16 cellular contexts compared by ENCODE assay signal in the genomic region with DNA sequence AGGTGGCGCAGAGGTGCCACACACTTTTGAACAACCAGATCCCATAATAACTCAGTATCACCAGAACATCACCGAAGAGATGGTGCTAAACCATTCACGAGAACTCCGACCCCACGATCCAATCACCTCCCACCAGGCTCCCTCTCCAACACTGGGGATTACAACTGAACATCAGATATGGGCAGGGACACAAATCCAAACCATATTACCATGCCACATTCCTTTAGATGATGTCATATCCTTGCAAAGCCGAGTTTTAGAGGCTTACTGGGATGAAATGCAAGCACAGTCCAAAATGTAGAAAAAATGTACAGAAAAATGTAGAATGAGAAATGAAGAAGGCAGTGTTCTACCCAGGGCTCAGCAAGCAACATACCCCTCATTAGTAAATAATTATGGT.
DNase-seq lines count a peak whose midpoint lies in the region; ATAC-seq and TF ChIP-seq lines count a peak whose summit lies in the region.
"Had no signal": no experiment of that assay in that cellular context is flagged by ENCODE, and none has a peak within 500 bp of the region (broad histone marks: within the 10 kb centered on the region; RNA-seq: fewer than 3 reads in every experiment).

No MANE protein-coding gene starts in this region.

- H3K9ac ChIP-seq in neural cell (ENCODE audit: low read length) = no peak overlapping the region

- H3K4me1 ChIP-seq in CD8-positive, alpha-beta memory T cell (ENCODE audit: insufficient read depth, low read length) = no peaks in the 10 kb centered on the region

- H3K4me1 Mint-ChIP-seq in activated CD8-positive, alpha-beta memory T cell treated with anti-CD3 and anti-CD28 coated beads, Interleukin-2, amount 10 ng/mL, durations not matched to agents 7 days and 5 days = no peaks in the 10 kb centered on the region
- no peaks in the 10 kb centered on the region for H3K4me1 Mint-ChIP-seq in stimulated activated naive B cell treated with anti-CD40 and anti-IgM and Interleukin-4, amounts not matched to agents 10 μg/mL and 1 μg/mL and 100 μg/mL, for 72 hours
- no peaks in the 10 kb centered on the region for H3K4me1 Mint-ChIP-seq in CD8-positive, alpha-beta memory T cell

- no peaks in the 10 kb centered on the region for H3K36me3 Mint-ChIP-seq in activated CD8-positive, alpha-beta memory T cell treated with anti-CD3 and anti-CD28 coated beads, Interleukin-2, amount 10 ng/mL, durations not matched to agents 7 days and 5 days
- peaks cover 0 to 1% of the 10 kb centered on the region in 2 donors for H3K36me3 Mint-ChIP-seq in stimulated activated naive B cell treated with anti-CD40 and anti-IgM and Interleukin-4, amounts not matched to agents 10 μg/mL and 1 μg/mL and 100 μg/mL, for 72 hours
- H3K36me3 Mint-ChIP-seq in CD8-positive, alpha-beta memory T cell = no peaks in the 10 kb centered on the region

- H3K27me3 ChIP-seq in BJ (ENCODE audit: control insufficient read depth, insufficient read depth, low read length) (no peaks in the 10 kb centered on the region), neural cell (ENCODE audit: insufficient read depth, low read depth, low read length) (no peaks in the 10 kb centered on the region)
- H3K27me3 ChIP-seq in CD8-positive, alpha-beta memory T cell (ENCODE audit: insufficient read depth, low read length, poor library complexity, severe bottlenecking) = no peaks in the 10 kb centered on the region
- H3K27me3 ChIP-seq: right atrium auricular region, tibial artery had no signal

- no peaks in the 10 kb centered on the region for H3K9me3 ChIP-seq in neural cell (ENCODE audit: low read length)
- no peaks in the 10 kb centered on the region for H3K9me3 ChIP-seq in CD8-positive, alpha-beta memory T cell (ENCODE audit: low read length)
- H3K9me3 ChIP-seq: tibial artery had no signal

- no peaks in the 10 kb centered on the region for H3K79me2 ChIP-seq in neural cell (replicated peaks; ENCODE audit: insufficient read depth, low read length)

- no peak overlapping the region for H3K4me3 ChIP-seq in BJ (ENCODE audit: low read depth, low read length)
- H3K4me3 ChIP-seq in neural cell (ENCODE audit: low read length) = no peak overlapping the region
- no peak overlapping the region for H3K4me3 ChIP-seq in CD8-positive, alpha-beta memory T cell (ENCODE audit: low read length)
- H3K4me3 ChIP-seq: lung, right atrium auricular region, tibial artery had no signal

- H3K4me2 ChIP-seq in neural cell (ENCODE audit: low read length) = no peak overlapping the region

- H3K27ac ChIP-seq in neural cell (ENCODE audit: low read length) = peak overlapping the region; percentile 82
- no peak overlapping the region for H3K27ac ChIP-seq in CD8-positive, alpha-beta memory T cell (ENCODE audit: low read depth, low read length)
- H3K27ac ChIP-seq: right atrium auricular region, tibial artery had no signal

- H3K36me3 ChIP-seq in BJ (ENCODE audit: control insufficient read depth, insufficient read depth, low read length) (no peaks in the 10 kb centered on the region; the same call in 1 of the 2 replicates), neural cell (ENCODE audit: insufficient read depth, low read length) (no peaks in the 10 kb centered on the region)
- H3K36me3 ChIP-seq in CD8-positive, alpha-beta memory T cell (ENCODE audit: insufficient read depth, low read length) = no peaks in the 10 kb centered on the region
- H3K36me3 ChIP-seq: right atrium auricular region, tibial artery had no signal

- TF ChIP-seq CTCF in BJ (IDR thresholded peaks at IDR 0.05; ENCODE audit: insufficient read depth, low read depth, low read length) (no peak), neural cell (IDR thresholded peaks at IDR 0.05; ENCODE audit: poor library complexity, severe bottlenecking) (no peak)

- H3K4me3 Mint-ChIP-seq in activated CD8-positive, alpha-beta memory T cell treated with anti-CD3 and anti-CD28 coated beads, Interleukin-2, amount 10 ng/mL, durations not matched to agents 7 days and 5 days = no peak overlapping the region
- no peak overlapping the region for H3K4me3 Mint-ChIP-seq in stimulated activated naive B cell treated with anti-CD40 and anti-IgM and Interleukin-4, amounts not matched to agents 10 μg/mL and 1 μg/mL and 100 μg/mL, for 72 hours
- H3K4me3 Mint-ChIP-seq in CD8-positive, alpha-beta memory T cell = no peak overlapping the region

- H3K27me3 Mint-ChIP-seq in activated CD8-positive, alpha-beta memory T cell treated with anti-CD3 and anti-CD28 coated beads, Interleukin-2, amount 10 ng/mL, durations not matched to agents 7 days and 5 days = peaks cover 22% of the 10 kb centered on the region
- H3K27me3 Mint-ChIP-seq in stimulated activated naive B cell treated with anti-CD40 and anti-IgM and Interleukin-4, amounts not matched to agents 10 μg/mL and 1 μg/mL and 100 μg/mL, for 72 hours = no peaks in the 10 kb centered on the region
- H3K27me3 Mint-ChIP-seq in CD8-positive, alpha-beta memory T cell = peaks cover 7 to 52% of the 10 kb centered on the region in 2 donors

- H2AFZ ChIP-seq in neural cell (ENCODE audit: low read depth, low read length) = no peak overlapping the region

- H4K20me1 ChIP-seq in neural cell (ENCODE audit: insufficient read depth) = no peaks in the 10 kb centered on the region

- no peak for ATAC-seq in activated CD8-positive, alpha-beta memory T cell treated with anti-CD3 and anti-CD28 coated beads, Interleukin-2, amount 10 ng/mL, durations not matched to agents 7 days and 5 days
- ATAC-seq in stimulated activated naive B cell treated with anti-CD40 and anti-IgM and Interleukin-4, amounts not matched to agents 10 μg/mL and 1 μg/mL and 100 μg/mL, for 72 hours (replicated peaks) = no peak

- H3K9me3 Mint-ChIP-seq in activated CD8-positive, alpha-beta memory T cell treated with anti-CD3 and anti-CD28 coated beads, Interleukin-2, amount 10 ng/mL, durations not matched to agents 7 days and 5 days (ENCODE audit: low read depth) = no peaks in the 10 kb centered on the region
- H3K9me3 Mint-ChIP-seq in stimulated activated naive B cell treated with anti-CD40 and anti-IgM and Interleukin-4, amounts not matched to agents 10 μg/mL and 1 μg/mL and 100 μg/mL, for 72 hours = peaks cover 0 to 6% of the 10 kb centered on the region in 2 donors
- H3K9me3 Mint-ChIP-seq in CD8-positive, alpha-beta memory T cell = peaks cover 0 to 2% (median 0%) of the 10 kb centered on the region in 5 donors

- H3K9me2 ChIP-seq in neural cell (ENCODE audit: insufficient read depth, low read length) = no peaks in the 10 kb centered on the region

- CTCF ChIA-PET in BJ (lab: Yijun Ruan, JAX) = no interaction called here
- CTCF ChIA-PET in activated CD8-positive, alpha-beta memory T cell treated with anti-CD3 and anti-CD28 coated beads, Interleukin-2, amount 10 ng/mL, durations not matched to agents 7 days and 5 days (lab: Charles Lee) = no interaction called here
- CTCF ChIA-PET in CD8-positive, alpha-beta memory T cell (lab: Charles Lee) = no interaction called here

- POLR2A ChIA-PET in BJ (lab: Charles Lee) = no interaction called here
- POLR2A ChIA-PET in CD8-positive, alpha-beta memory T cell (lab: Charles Lee) = no interaction called here

- TF ChIP-seq EP300 in neural cell (conservative IDR thresholded peaks at IDR 0.05; ENCODE audit: poor library complexity, severe bottlenecking) = no peak

- peak; percentile 41 for DNase-seq in BJ (ENCODE audit: low read depth)
- peak; percentile 31 for DNase-seq in NCI-H460 (ENCODE audit: extremely low read depth, low read depth)
- DNase-seq in dermis blood vessel endothelial cell = peak; percentile 56
- DNase-seq in activated CD8-positive, alpha-beta memory T cell treated with anti-CD3 and anti-CD28 coated beads, Interleukin-2, amount 10 ng/mL, durations not matched to agents 7 days and 5 days = no peak
- no peak for DNase-seq in HUDEP-2 (lab: John Stamatoyannopoulos, UW; ENCODE audit: unreplicated experiment in 76 of 76)
- DNase-seq in stimulated activated naive B cell treated with anti-CD40 and anti-IgM and Interleukin-4, amounts not matched to agents 10 μg/mL and 1 μg/mL and 100 μg/mL, for 72 hours = no peak
- DNase-seq in CD8-positive, alpha-beta memory T cell = no peak
- DNase-seq: cerebellar nuclear complex, glutamatergic neuron, MV-4-11, NCI-H524, SIG-M5, tibial artery had no signal

- H3F3A ChIP-seq in neural cell (ENCODE audit: insufficient read depth, low read length, poor library complexity, severe bottlenecking) = no peaks in the 10 kb centered on the region

- no peak overlapping the region for H3K27ac Mint-ChIP-seq in activated CD8-positive, alpha-beta memory T cell treated with anti-CD3 and anti-CD28 coated beads, Interleukin-2, amount 10 ng/mL, durations not matched to agents 7 days and 5 days
- H3K27ac Mint-ChIP-seq in stimulated activated naive B cell treated with anti-CD40 and anti-IgM and Interleukin-4, amounts not matched to agents 10 μg/mL and 1 μg/mL and 100 μg/mL, for 72 hours = no peak overlapping the region
- no peak overlapping the region for H3K27ac Mint-ChIP-seq in CD8-positive, alpha-beta memory T cell

- no peak for TF ChIP-seq RAD21 in neural cell (conservative IDR thresholded peaks at IDR 0.05)

TF ChIP-seq in neural cell, 6 proteins besides CTCF, POLR2A, EP300 and RAD21 (continues in another document):
- TF ChIP-seq, protein P1, sequence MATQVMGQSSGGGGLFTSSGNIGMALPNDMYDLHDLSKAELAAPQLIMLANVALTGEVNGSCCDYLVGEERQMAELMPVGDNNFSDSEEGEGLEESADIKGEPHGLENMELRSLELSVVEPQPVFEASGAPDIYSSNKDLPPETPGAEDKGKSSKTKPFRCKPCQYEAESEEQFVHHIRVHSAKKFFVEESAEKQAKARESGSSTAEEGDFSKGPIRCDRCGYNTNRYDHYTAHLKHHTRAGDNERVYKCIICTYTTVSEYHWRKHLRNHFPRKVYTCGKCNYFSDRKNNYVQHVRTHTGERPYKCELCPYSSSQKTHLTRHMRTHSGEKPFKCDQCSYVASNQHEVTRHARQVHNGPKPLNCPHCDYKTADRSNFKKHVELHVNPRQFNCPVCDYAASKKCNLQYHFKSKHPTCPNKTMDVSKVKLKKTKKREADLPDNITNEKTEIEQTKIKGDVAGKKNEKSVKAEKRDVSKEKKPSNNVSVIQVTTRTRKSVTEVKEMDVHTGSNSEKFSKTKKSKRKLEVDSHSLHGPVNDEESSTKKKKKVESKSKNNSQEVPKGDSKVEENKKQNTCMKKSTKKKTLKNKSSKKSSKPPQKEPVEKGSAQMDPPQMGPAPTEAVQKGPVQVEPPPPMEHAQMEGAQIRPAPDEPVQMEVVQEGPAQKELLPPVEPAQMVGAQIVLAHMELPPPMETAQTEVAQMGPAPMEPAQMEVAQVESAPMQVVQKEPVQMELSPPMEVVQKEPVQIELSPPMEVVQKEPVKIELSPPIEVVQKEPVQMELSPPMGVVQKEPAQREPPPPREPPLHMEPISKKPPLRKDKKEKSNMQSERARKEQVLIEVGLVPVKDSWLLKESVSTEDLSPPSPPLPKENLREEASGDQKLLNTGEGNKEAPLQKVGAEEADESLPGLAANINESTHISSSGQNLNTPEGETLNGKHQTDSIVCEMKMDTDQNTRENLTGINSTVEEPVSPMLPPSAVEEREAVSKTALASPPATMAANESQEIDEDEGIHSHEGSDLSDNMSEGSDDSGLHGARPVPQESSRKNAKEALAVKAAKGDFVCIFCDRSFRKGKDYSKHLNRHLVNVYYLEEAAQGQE (IDR thresholded peaks at IDR 0.05; ENCODE audit: borderline replicate concordance) = no peak
- TF ChIP-seq EZH2 (IDR thresholded peaks at IDR 0.05; ENCODE audit: borderline replicate concordance, insufficient read depth, low read length, poor library complexity, severe bottlenecking) = no peak

Comparison
In these comparisons a context has a peak if more than half of its experiments do, and no peak if none do; other contexts are left out.
1. DNase-seq: peak in BJ (single experiment), NCI-H460 (single experiment) and dermis blood vessel endothelial cell (single experiment); none in activated CD8-positive, alpha-beta memory T cell treated with anti-CD3 and anti-CD28 coated beads, Interleukin-2, amount 10 ng/mL, durations not matched to agents 7 days and 5 days (single experiment), HUDEP-2 (0 of 76), stimulated activated naive B cell treated with anti-CD40 and anti-IgM and Interleukin-4, amounts not matched to agents 10 μg/mL and 1 μg/mL and 100 μg/mL, for 72 hours (single experiment) and CD8-positive, alpha-beta memory T cell (0 of 5).